16 cellular contexts compared by ENCODE assay signal in the genomic region with DNA sequence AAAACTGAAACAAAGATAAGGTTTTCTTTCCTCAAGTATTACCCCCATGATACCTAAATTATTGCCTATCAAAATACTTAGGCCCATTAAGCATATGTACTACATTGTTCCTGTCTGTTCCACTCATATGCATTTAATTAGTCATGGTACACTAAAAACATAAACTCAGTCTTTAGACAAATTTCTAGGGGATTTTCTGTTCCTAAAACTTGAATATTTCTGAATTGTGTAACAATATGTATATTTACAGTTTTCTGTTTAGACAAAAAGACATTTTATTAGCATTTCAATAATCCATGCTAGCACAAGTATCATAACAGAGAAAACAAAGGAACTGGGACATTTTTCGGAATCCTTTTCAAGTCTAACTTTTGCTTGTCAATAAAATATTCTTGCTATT.
A peak's percentile ranks its signal among the peaks of the same experiment; 100 is the strongest.
DNase-seq lines count a peak whose midpoint lies in the region; ATAC-seq, FAIRE-seq and TF ChIP-seq lines count a peak whose summit lies in the region.
"Had no signal": no experiment of that assay in that cellular context is flagged by ENCODE, and none has a peak within 500 bp of the region (broad histone marks: within the 10 kb centered on the region; RNA-seq: fewer than 3 reads in every experiment).

No MANE protein-coding gene starts in this region.

- no peak for DNase-seq in H54 (ENCODE audit: insufficient read length, low spot score)
- peak; percentile 81 for DNase-seq in adipocyte (ENCODE audit: low read depth)
- peak; percentile 54 for DNase-seq in fibroblast of gingiva (ENCODE audit: low read depth)
- DNase-seq in iris pigment epithelial cell (ENCODE audit: low read depth): peak; percentile 5
- DNase-seq in NCI-H1694 treated with DMSO at 0.1 percent for 48 hours (lab: John Stamatoyannopoulos, UW): no peak
- no peak for DNase-seq in head of caudate nucleus
- DNase-seq: 8988T; CD4-positive, alpha-beta memory T cell; DMS153; DMS79; GF-D8; GOT3; H9 had no signal

- intact Hi-C loops in head of caudate nucleus (cut with DNase I): no loop called here

- H3K27me3 ChIP-seq in adipocyte (replicated peaks; ENCODE audit: control insufficient read depth, insufficient read depth, low read length): no peaks in the 10 kb centered on the region
- H3K27me3 ChIP-seq: BLaER1 had no signal

- H3K4me3 ChIP-seq in adipocyte (ENCODE audit: low read length): no peak overlapping the region
- H3K4me3 ChIP-seq: BLaER1 had no signal

- FAIRE-seq in H54 (lab: Jason Lieb, UNC): peak; percentile 27
- FAIRE-seq: HepG2 had no signal

- no peak for ATAC-seq in HG03460 (IDR thresholded peaks at IDR 0.05; ENCODE audit: unreplicated experiment)
- ATAC-seq: HepG2 had no signal

- H3K9me3 ChIP-seq in adipocyte (ENCODE audit: control insufficient read depth, low read length): no peaks in the 10 kb centered on the region
- H3K9me3 ChIP-seq: BLaER1 had no signal

- no peaks in the 10 kb centered on the region for H3K36me3 ChIP-seq in adipocyte (ENCODE audit: control insufficient read depth, insufficient read depth, low read length, severe bottlenecking)
- H3K36me3 ChIP-seq: BLaER1 had no signal

- H3K9ac ChIP-seq in adipocyte (ENCODE audit: low read length): no peak overlapping the region
- H3K9ac ChIP-seq: BLaER1 had no signal

- H3K4me1 ChIP-seq in adipocyte (ENCODE audit: control insufficient read depth, insufficient read depth, low read length): peaks cover 9% of the 10 kb centered on the region
- H3K4me1 ChIP-seq: BLaER1 had no signal

- TF ChIP-seq POLR2A in H54 (IDR thresholded peaks at IDR 0.05; ENCODE audit: low read depth, low read length): no peak

Comparison
In these comparisons a context has a peak if more than half of its experiments do, and no peak if none do; other contexts are left out.
1. DNase-seq: peak in adipocyte (single experiment), fibroblast of gingiva (single experiment) and iris pigment epithelial cell (single experiment); none in H54 (single experiment), NCI-H1694 treated with DMSO at 0.1 percent for 48 hours (single experiment) and head of caudate nucleus (0 of 42).